ENCODE assay signal across 31 cellular contexts in genomic region chr1:70537788-70538187, GRCh38.
DNase-seq lines count a peak whose midpoint lies in the region; ATAC-seq, FAIRE-seq and TF ChIP-seq lines count a peak whose summit lies in the region.
"Had no signal": no experiment of that assay in that cellular context is flagged by ENCODE, and none has a peak within 500 bp of the region (broad histone marks: within the 10 kb centered on the region; RNA-seq: fewer than 3 reads in every experiment).

No MANE protein-coding gene starts in this region.

- H3K27ac ChIP-seq in HEK293 (ENCODE audit: extremely low read depth, low read depth, low read length) (no peak overlapping the region), K562 (ENCODE audit: extremely low read depth, low read depth, low read length) (no peak overlapping the region)
- H3K27ac ChIP-seq: 22Rv1; A549; BLaER1; BLaER1 treated with 17β-estradiol and CSF1 and Interleukin-3, amounts not matched to agents 10 nM and 100 nM; C4-2B had no signal

- H3K4me3 ChIP-seq in HEK293 (ENCODE audit: low read depth, low read length) = no peak overlapping the region
- no peak overlapping the region for H3K4me3 ChIP-seq in K562
- H3K4me3 ChIP-seq: A549; BLaER1; BLaER1 treated with 17β-estradiol and CSF1 and Interleukin-3, amounts not matched to agents 10 nM and 100 nM had no signal

- no peak overlapping the region for H2AFZ ChIP-seq in K562 (ENCODE audit: low read depth, low read length)

- no peak for FAIRE-seq in K562 (lab: Jason Lieb, UNC)
- FAIRE-seq: A204.1, A549, D721Med had no signal

- H4K20me1 ChIP-seq in K562 (replicated peaks; ENCODE audit: control insufficient read depth, insufficient read depth, low read length) = no peaks in the 10 kb centered on the region
- H4K20me1 ChIP-seq: BLaER1; BLaER1 treated with 17β-estradiol and CSF1 and Interleukin-3, amounts not matched to agents 10 nM and 100 nM had no signal

- H3K27me3 ChIP-seq in K562 (ENCODE audit: control insufficient read depth in 2 of 2, insufficient read depth in 2 of 2, low read length in 2 of 2) = no peaks in the 10 kb centered on the region
- H3K27me3 ChIP-seq: BE2C; BLaER1; BLaER1 treated with 17β-estradiol and CSF1 and Interleukin-3, amounts not matched to agents 10 nM and 100 nM had no signal

- H3K4me1 ChIP-seq in HEK293 (ENCODE audit: control insufficient read depth, insufficient read depth, low read length) = no peaks in the 10 kb centered on the region
- H3K4me1 ChIP-seq in K562 (replicated peaks in 1 of 2; ENCODE audit: control insufficient read depth in 2 of 2, insufficient read depth in 2 of 2, low read length in 2 of 2) = no peaks in the 10 kb centered on the region
- H3K4me1 ChIP-seq: A549; BE2C; BLaER1; BLaER1 treated with 17β-estradiol and CSF1 and Interleukin-3, amounts not matched to agents 10 nM and 100 nM; Caco-2 had no signal

- H3K36me3 ChIP-seq in HEK293 (ENCODE audit: control insufficient read depth in 2 of 2, insufficient read depth in 1 of 2, low read length in 2 of 2) (no peaks in the 10 kb centered on the region), K562 (ENCODE audit: control insufficient read depth, insufficient read depth, low read length) (no peaks in the 10 kb centered on the region)
- H3K36me3 ChIP-seq: BE2C; BLaER1; BLaER1 treated with 17β-estradiol and CSF1 and Interleukin-3, amounts not matched to agents 10 nM and 100 nM had no signal

- intact Hi-C loops in K562 (cut with micrococcal nuclease) = no loop called here

- TF ChIP-seq EP300 in K562 (IDR thresholded peaks at IDR 0.05; ENCODE audit: low read length) = no peak

- H3K4me2 ChIP-seq in K562 (ENCODE audit: insufficient read depth, low read length) = no peak overlapping the region
- H3K4me2 ChIP-seq: A549; BLaER1; BLaER1 treated with 17β-estradiol and CSF1 and Interleukin-3, amounts not matched to agents 10 nM and 100 nM had no signal

- WGBS in K562 (ENCODE audit: insufficient coverage, low coverage, missing lambda C conversion rate) = 25% methylated on average over 3 of the region's 3 CpGs

- TF ChIP-seq CTCF in HEK293 (tag by site-specific recombination; IDR thresholded peaks at IDR 0.05) = no peak
- no peak for TF ChIP-seq CTCF in K562 (IDR thresholded peaks at IDR 0.05 in 2 of 3, conservative IDR thresholded peaks at IDR 0.05 in 1 of 3; ENCODE audit: insufficient read depth in 2 of 3, low read depth in 1 of 3, low read length in 3 of 3)

- CTCF ChIA-PET in HEK293 (lab: Yijun Ruan, JAX) = interaction anchor here (1.3 kb wide), 1 partner anchor 9 kb away, joined by 4 read pairs; no protein-coding TSS in a partner anchor
- CTCF ChIA-PET in K562 (lab: Yijun Ruan, JAX; ENCODE audit: low intra/inter-chr PET ratio) = no interaction called here

- POLR2A ChIA-PET in HEK293 (lab: Yijun Ruan, JAX) = no interaction called here
- POLR2A ChIA-PET in K562 (lab: Yijun Ruan, JAX) = no interaction called here

- BruUV-seq in K562 (replicated peaks; lab: Mats Ljungman, UMichigan) = no TSS peak

- in situ Hi-C loops in K562 (cut with MboI) = no loop called here

- H3K79me2 ChIP-seq in K562 (ENCODE audit: control insufficient read depth, insufficient read depth, low read length) = no peaks in the 10 kb centered on the region

- ATAC-seq in K562 = no peak
- ATAC-seq: A549; CD8-positive, alpha-beta T cell had no signal

- no peak for TF ChIP-seq RAD21 in K562 (CRISPR knock-in tag; conservative IDR thresholded peaks at IDR 0.05 in 1 of 2, IDR thresholded peaks at IDR 0.05 in 1 of 2)

- no peaks in the 10 kb centered on the region for H3K9me1 ChIP-seq in K562 (ENCODE audit: control insufficient read depth, insufficient read depth, low read length)

- no peak for TF ChIP-seq POLR2A in K562 (conservative IDR thresholded peaks at IDR 0.05)

- H3K9me3 ChIP-seq in HEK293 (ENCODE audit: control insufficient read depth, insufficient read depth, low read depth, low read length) = no peaks in the 10 kb centered on the region
- no peaks in the 10 kb centered on the region for H3K9me3 ChIP-seq in K562 (replicated peaks; ENCODE audit: control insufficient read depth, insufficient read depth, low read depth, low read length)
- H3K9me3 ChIP-seq: A549; BE2C; BLaER1; BLaER1 treated with 17β-estradiol and CSF1 and Interleukin-3, amounts not matched to agents 10 nM and 100 nM; Caco-2 had no signal

- DNase-seq in K562 (ENCODE audit: extremely low read depth in 1 of 4, low spot score in 3 of 4) = no peak
- DNase-seq in A172 (ENCODE audit: low spot score) = no peak
- no peak for DNase-seq in RPMI8226
- DNase-seq: 8988T; ACHN; AML-193; BE2C; C1 segment of cervical spinal cord; Caco-2; Calu3; CD4-positive, alpha-beta memory T cell; CD4-positive, alpha-beta T cell; CD4-positive, CD25-positive, alpha-beta regulatory T cell; CD8-positive, alpha-beta memory T cell; CD8-positive, alpha-beta T cell; COR-L47; DMS 273 treated with DMSO at 0.1 percent for 48 hours; DMS153; DMS53; DMS79; DMS79 treated with DMSO at 0.1 percent for 48 hours; DND-41; EL had no signal

- no peak overlapping the region for H3K9ac ChIP-seq in K562 (ENCODE audit: insufficient read depth in 1 of 2, low read depth in 2 of 2, low read length in 2 of 2)
- H3K9ac ChIP-seq: BLaER1; BLaER1 treated with 17β-estradiol and CSF1 and Interleukin-3, amounts not matched to agents 10 nM and 100 nM had no signal

TF ChIP-seq in HEK293, 187 proteins besides CTCF, POLR2A, EP300 and RAD21 (continues in another document):
- TF ChIP-seq ZNF184 (tag by site-specific recombination; IDR thresholded peaks at IDR 0.05) (no peak), YY2 (tag by site-specific recombination; IDR thresholded peaks at IDR 0.05) (no peak), ZNF146 (tag by site-specific recombination; IDR thresholded peaks at IDR 0.05) (peak; percentile 69; the same call in 1 of the 2 replicates), PRDM4 (tag by site-specific recombination; IDR thresholded peaks at IDR 0.05) (no peak)

TF ChIP-seq in K562, 482 proteins besides CTCF, POLR2A, EP300 and RAD21:
- TF ChIP-seq NBN (IDR thresholded peaks at IDR 0.05; ENCODE audit: low read depth) (no peak), ZNF146 (CRISPR knock-in tag; IDR thresholded peaks at IDR 0.05; ENCODE audit: unreplicated experiment) (peak; percentile 51)

Comparison
In these comparisons a context has a peak if more than half of its experiments do, and no peak if none do; other contexts are left out.
1. Of the 44 proteins assayed by ChIP-seq in both K562 and HEK293: peak only in K562: none; only in HEK293: none; in both: ZNF146; in neither: 43.